ENCODE assay signal across 9 cellular contexts in genomic region chr17:40550608-40551007, GRCh38. TPM values are rescaled to one million over a fixed set of nuclear protein-coding genes. Genes with fewer than 3 reads are reported as not detected.
A peak's percentile ranks its signal among the peaks of the same experiment; 100 is the strongest.
DNase-seq lines count a peak whose midpoint lies in the region; ATAC-seq and TF ChIP-seq lines count a peak whose summit lies in the region.
"Had no signal": no experiment of that assay in that cellular context is flagged by ENCODE, and none has a peak within 500 bp of the region (broad histone marks: within the 10 kb centered on the region; RNA-seq: fewer than 3 reads in every experiment).

No MANE protein-coding gene starts in this region.

- H3K4me1 ChIP-seq in esophagus (ENCODE audit: control insufficient read depth in 2 of 2, insufficient read depth in 2 of 2, low read length in 1 of 2): peaks cover 12 to 30% of the 10 kb centered on the region in 2 donors

- peaks cover 0 to 7% of the 10 kb centered on the region in 2 donors for H3K9me3 Mint-ChIP-seq in activated naive CD4-positive, alpha-beta T cell treated with anti-CD3 and anti-CD28 coated beads, Interleukin-2, amount 50 U/mL, for 72 hours
- no peaks in the 10 kb centered on the region for H3K9me3 Mint-ChIP-seq in naive thymus-derived CD8-positive, alpha-beta T cell
- peaks cover 3% of the 10 kb centered on the region for H3K9me3 Mint-ChIP-seq in glutamatergic neuron (ENCODE audit: unreplicated experiment)

- POLR2A ChIA-PET in naive thymus-derived CD8-positive, alpha-beta T cell (lab: Charles Lee): interaction anchor here (0.6 to 37.3 kb wide), 8 partner anchors 8 to 754 kb away, joined by 3 to 2269 read pairs (median 245); partner anchors contain the start of gene CCR7

- H3K4me3 ChIP-seq in esophagus (ENCODE audit: low read depth in 1 of 2, low read length in 2 of 2): no peak overlapping the region

- H3K36me3 Mint-ChIP-seq in activated naive CD4-positive, alpha-beta T cell treated with anti-CD3 and anti-CD28 coated beads, Interleukin-2, amount 50 U/mL, for 72 hours: peaks cover 22 to 26% of the 10 kb centered on the region in 2 donors
- H3K36me3 Mint-ChIP-seq in naive thymus-derived CD8-positive, alpha-beta T cell: peaks cover 0 to 43% (median 11%) of the 10 kb centered on the region in 3 donors
- H3K36me3 Mint-ChIP-seq in glutamatergic neuron (ENCODE audit: unreplicated experiment): no peaks in the 10 kb centered on the region

- 78 to 83% methylated on average over 8 of the region's 8 CpGs for WGBS in esophagus, 2 donors

- H3K36me3 ChIP-seq in esophagus (ENCODE audit: control insufficient read depth in 2 of 2, insufficient read depth in 2 of 2, low read length in 1 of 2): no peaks in the 10 kb centered on the region

- peak in 1 of 2 donors; percentile 55 for DNase-seq in activated naive CD4-positive, alpha-beta T cell treated with anti-CD3 and anti-CD28 coated beads, Interleukin-2, amount 50 U/mL, for 72 hours (ENCODE audit: low spot score in 2 of 2)
- no peak for DNase-seq in activated naive CD4-positive, alpha-beta T cell treated with Interleukin-2 at 50 U/mL for 16 hours
- DNase-seq in naive thymus-derived CD8-positive, alpha-beta T cell: peak in 1 of 10 donors; percentile 23
- DNase-seq in T-helper 9 cell: no peak
- DNase-seq in glutamatergic neuron: no peak
- no peak for DNase-seq in NCI-H524 (lab: John Stamatoyannopoulos, UW)

- no peaks in the 10 kb centered on the region for H3K27me3 Mint-ChIP-seq in naive thymus-derived CD8-positive, alpha-beta T cell
- H3K27me3 Mint-ChIP-seq in glutamatergic neuron (ENCODE audit: unreplicated experiment): peaks cover 5% of the 10 kb centered on the region

- H3K27ac ChIP-seq in esophagus (ENCODE audit: low read depth in 2 of 2, low read length in 1 of 2): peak overlapping the region; percentile 57 to 63

- peak overlapping the region; percentile 83 to 98 for H3K27ac Mint-ChIP-seq in activated naive CD4-positive, alpha-beta T cell treated with anti-CD3 and anti-CD28 coated beads, Interleukin-2, amount 50 U/mL, for 72 hours
- H3K27ac Mint-ChIP-seq in naive thymus-derived CD8-positive, alpha-beta T cell: peak overlapping the region; percentile 83 to 100 (median 95)
- no peak overlapping the region for H3K27ac Mint-ChIP-seq in glutamatergic neuron (ENCODE audit: unreplicated experiment)

- H3K4me3 Mint-ChIP-seq in naive thymus-derived CD8-positive, alpha-beta T cell: peak overlapping the region in 8 of 10 donors; percentile 15 to 84 (median 47)
- H3K4me3 Mint-ChIP-seq in glutamatergic neuron (ENCODE audit: unreplicated experiment): no peak overlapping the region

- no peaks in the 10 kb centered on the region for H3K9me3 ChIP-seq in esophagus (ENCODE audit: control insufficient read depth in 2 of 2, insufficient read depth in 1 of 2, low read depth in 1 of 2, low read length in 1 of 2)

- H3K4me1 Mint-ChIP-seq in naive thymus-derived CD8-positive, alpha-beta T cell: peaks cover 64 to 100% (median 99%) of the 10 kb centered on the region in 4 donors
- H3K4me1 Mint-ChIP-seq in glutamatergic neuron (ENCODE audit: low read depth, unreplicated experiment): peaks cover 26% of the 10 kb centered on the region

- no peaks in the 10 kb centered on the region for H3K27me3 ChIP-seq in esophagus (ENCODE audit: control insufficient read depth in 1 of 2, insufficient read depth in 2 of 2, low read length in 2 of 2)

- ATAC-seq in activated naive CD4-positive, alpha-beta T cell treated with anti-CD3 and anti-CD28 coated beads, Interleukin-2, amount 50 U/mL, for 72 hours: peak in 1 of 2 donors; percentile 1
- no peak for ATAC-seq in naive thymus-derived CD8-positive, alpha-beta T cell
- no peak for ATAC-seq in GM18511 (IDR thresholded peaks at IDR 0.05; ENCODE audit: unreplicated experiment)
- ATAC-seq: HCT116 had no signal

- no peak for TF ChIP-seq CTCF in glutamatergic neuron (IDR thresholded peaks at IDR 0.05; ENCODE audit: partially characterized antibody, unreplicated experiment)

RNA-seq across cellular contexts. Expression of gene CCR7, which starts 14.7 kb away (rescaled TPM):
- 100 to 1,000 TPM; 287 to 301 TPM for total RNA-seq in activated naive CD4-positive, alpha-beta T cell treated with anti-CD3 and anti-CD28 coated beads, Interleukin-2, amount 50 U/mL, for 72 hours
- polyA plus RNA-seq in esophagus: under 1 TPM; 0.16 to 0.54 TPM
- total RNA-seq in naive thymus-derived CD8-positive, alpha-beta T cell: 100 to 1,000 TPM; 571 to 574 TPM
- 1,000 to 10,000 TPM in 2 of 3 donors, 100 to 1,000 TPM in 1; 897 to 2,008 (median 1,531) TPM for polyA plus RNA-seq in naive thymus-derived CD8-positive, alpha-beta T cell
- total RNA-seq in glutamatergic neuron (ENCODE audit: unreplicated experiment): not detected

RNA-seq across cellular contexts. Expression of gene TNS4, which starts 49.2 kb away (rescaled TPM):
- total RNA-seq in activated naive CD4-positive, alpha-beta T cell treated with anti-CD3 and anti-CD28 coated beads, Interleukin-2, amount 50 U/mL, for 72 hours: 10 to 100 TPM in 1 of 2 donors, 1 to 10 TPM in 1; 1.7 to 11.6 TPM
- 10 to 100 TPM; 25.4 to 74.8 TPM for polyA plus RNA-seq in esophagus
- not detected for total RNA-seq in naive thymus-derived CD8-positive, alpha-beta T cell
- polyA plus RNA-seq in naive thymus-derived CD8-positive, alpha-beta T cell: not detected
- not detected for total RNA-seq in glutamatergic neuron (ENCODE audit: unreplicated experiment)

Comparison
In these comparisons a context has a peak if more than half of its experiments do, and no peak if none do; other contexts are left out.
1. RNA of gene CCR7, which starts 14.7 kb away (total RNA-seq): 571 to 574 TPM in naive thymus-derived CD8-positive, alpha-beta T cell and 287 to 301 TPM in activated naive CD4-positive, alpha-beta T cell treated with anti-CD3 and anti-CD28 coated beads, Interleukin-2, amount 50 U/mL, for 72 hours; not detected in glutamatergic neuron (single experiment); every median in the first group is over 100 times any median in the second.